ENCODE assay signal across 16 cellular contexts in the genomic region with DNA sequence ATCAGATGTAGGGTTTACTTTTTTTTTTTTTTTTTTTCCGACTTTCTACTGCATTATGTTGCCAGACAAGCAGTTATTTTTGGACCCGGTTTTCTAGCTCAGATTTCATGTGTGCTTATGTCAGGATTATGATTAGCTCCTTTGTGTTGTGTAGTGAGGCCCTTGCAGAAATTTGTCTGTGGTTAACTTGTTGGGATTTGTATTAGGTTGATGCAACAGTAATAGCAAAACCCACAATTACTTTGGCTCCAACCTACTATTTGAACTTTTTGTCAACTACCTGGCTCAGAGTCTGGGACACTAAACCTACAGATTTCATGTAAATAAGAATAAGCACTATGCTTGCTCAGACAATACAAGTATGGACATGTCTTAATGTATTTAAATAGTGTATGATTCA. TPM values are rescaled to one million over a fixed set of nuclear protein-coding genes. Genes with fewer than 3 reads are reported as not detected.
DNase-seq lines count a peak whose midpoint lies in the region; ATAC-seq, FAIRE-seq and TF ChIP-seq lines count a peak whose summit lies in the region.
"Had no signal": no experiment of that assay in that cellular context is flagged by ENCODE, and none has a peak within 500 bp of the region (broad histone marks: within the 10 kb centered on the region; RNA-seq: fewer than 3 reads in every experiment).

No MANE protein-coding gene starts in this region.

- no peak for DNase-seq in HepG2 (ENCODE audit: low spot score)
- DNase-seq in choroid plexus epithelial cell (ENCODE audit: low read depth): peak; percentile 78
- no peak for DNase-seq in right lobe of liver
- no peak for DNase-seq in OCI-LY7 (ENCODE audit: low spot score)
- DNase-seq in suprapubic skin (ENCODE audit: low spot score in 2 of 2): no peak
- no peak for DNase-seq in Kasumi-1 (lab: John Stamatoyannopoulos, UW)
- DNase-seq: activated naive CD8-positive, alpha-beta T cell treated with anti-CD3 and anti-CD28 coated beads, Interleukin-2, amount 50 U/mL, for 24 hours; activated T-cell treated with anti-CD3 and anti-CD28 coated beads for 4 hours; effector CD4-positive, alpha-beta T cell; hippocampal formation; occipital lobe; transverse colon had no signal

- BruUV-seq in HepG2 (replicated peaks; lab: Mats Ljungman, UMichigan): no TSS peak
- BruUV-seq in OCI-LY7 (replicated peaks; lab: Mats Ljungman, UMichigan): no TSS peak

- FAIRE-seq in HepG2 (lab: Jason Lieb, UNC): no peak

- TF ChIP-seq POLR2A in HepG2 (IDR thresholded peaks at IDR 0.05; ENCODE audit: insufficient read depth in 1 of 2, low read depth in 2 of 2, low read length in 2 of 2): no peak
- TF ChIP-seq POLR2A in right lobe of liver (IDR thresholded peaks at IDR 0.05): no peak
- no peak for TF ChIP-seq POLR2A in suprapubic skin (IDR thresholded peaks at IDR 0.05)

- H3K9me3 ChIP-seq in liver (ENCODE audit: control insufficient read depth in 4 of 4, low read length in 3 of 4) (no peaks in the 10 kb centered on the region), HepG2 (ENCODE audit: low read length) (no peaks in the 10 kb centered on the region; the same call in 1 of the 2 replicates), right lobe of liver (no peaks in the 10 kb centered on the region), OCI-LY7 (ENCODE audit: low read length) (no peaks in the 10 kb centered on the region), suprapubic skin (no peaks in the 10 kb centered on the region)
- H3K9me3 ChIP-seq: transverse colon had no signal

- H3K9ac ChIP-seq in liver (ENCODE audit: low read depth in 1 of 2, low read length in 2 of 2): no peak overlapping the region
- H3K9ac ChIP-seq in HepG2 (ENCODE audit: insufficient read depth, low read depth, low read length): no peak overlapping the region

- H3K4me3 ChIP-seq in liver (ENCODE audit: low read depth in 1 of 3, low read length in 3 of 3) (no peak overlapping the region), HepG2 (replicated peaks in 1 of 3; ENCODE audit: insufficient read depth in 1 of 3, low read depth in 2 of 3, low read length in 3 of 3) (no peak overlapping the region), choroid plexus epithelial cell (ENCODE audit: low read depth, low read length) (no peak overlapping the region), right lobe of liver (no peak overlapping the region), OCI-LY7 (ENCODE audit: low read depth, low read length, poor library complexity, severe bottlenecking) (no peak overlapping the region), suprapubic skin (no peak overlapping the region)
- H3K4me3 ChIP-seq: lung, transverse colon had no signal

- CTCF ChIA-PET in HepG2 (lab: Yijun Ruan, JAX; ENCODE audit: low intra/inter-chr PET ratio, low total read pairs): no interaction called here
- CTCF ChIA-PET in OCI-LY7 (lab: Charles Lee; ENCODE audit: unreplicated experiment): no interaction called here

- POLR2A ChIA-PET in HepG2 (lab: Yijun Ruan, JAX): no interaction called here
- POLR2A ChIA-PET in OCI-LY7 (lab: Charles Lee): interaction anchor here (0.6 to 0.7 kb wide), 2 partner anchors 538 to 884 kb away, joined by 3 to 4 read pairs; no protein-coding TSS in a partner anchor

- H3K4me1 ChIP-seq in liver (ENCODE audit: control insufficient read depth in 4 of 4, insufficient read depth in 4 of 4, low read length in 3 of 4) (peaks cover 1 to 62% (median 45%) of the 10 kb centered on the region in 4 donors), HepG2 (ENCODE audit: insufficient read depth, low read length) (0 out of 2 replicates have a peak, but pooled peaks cover 13% of the 10 kb centered on the region), right lobe of liver (peaks cover 0 to 53% (median 21%) of the 10 kb centered on the region in 4 donors), OCI-LY7 (ENCODE audit: insufficient read depth, low read length, poor library complexity, severe bottlenecking) (no peaks in the 10 kb centered on the region), suprapubic skin (peaks cover 7% of the 10 kb centered on the region)

- intact Hi-C loops in HepG2 (cut with micrococcal nuclease; ENCODE audit: unreplicated experiment) (no loop called here), right lobe of liver (cut with DNase I) (no loop called here), OCI-LY7 (cut with micrococcal nuclease; ENCODE audit: unreplicated experiment) (no loop called here)

- TF ChIP-seq RAD21 in liver (IDR thresholded peaks at IDR 0.05) (peak in 1 of 2 donors; percentile 29), HepG2 (CRISPR knock-in tag; IDR thresholded peaks at IDR 0.05) (no peak)

- H3K36me3 ChIP-seq in liver (ENCODE audit: control insufficient read depth in 4 of 4, insufficient read depth in 3 of 4, low read depth in 1 of 4, low read length in 3 of 4) (peaks cover 0 to 2% (median 0%) of the 10 kb centered on the region in 4 donors), HepG2 (replicated peaks in 1 of 2; ENCODE audit: control insufficient read depth in 1 of 2, insufficient read depth in 2 of 2, low read length in 2 of 2) (no peaks in the 10 kb centered on the region), right lobe of liver (no peaks in the 10 kb centered on the region), OCI-LY7 (ENCODE audit: insufficient read depth, low read length) (no peaks in the 10 kb centered on the region), suprapubic skin (no peaks in the 10 kb centered on the region)
- H3K36me3 ChIP-seq: transverse colon had no signal

- 27% methylated on average over 2 of the region's 2 CpGs for WGBS in liver
- 20% methylated on average over 2 of the region's 2 CpGs for WGBS in HepG2 (ENCODE audit: low lambda C conversion rate)
- 22% methylated on average over 2 of the region's 2 CpGs for WGBS in right lobe of liver (ENCODE audit: insufficient coverage, low coverage, low lambda C conversion rate, missing lambda C conversion rate)
- 26% methylated on average over 2 of the region's 2 CpGs for WGBS in suprapubic skin

- no peaks in the 10 kb centered on the region for H3K9me2 ChIP-seq in OCI-LY7 (ENCODE audit: insufficient read depth, low read length)

- TF ChIP-seq EP300 in HepG2 (IDR thresholded peaks at IDR 0.05; ENCODE audit: low read depth in 2 of 2, low read length in 2 of 2) (no peak), HepG2 (CRISPR knock-in tag; IDR thresholded peaks at IDR 0.05; ENCODE audit: borderline replicate concordance) (no peak), suprapubic skin (IDR thresholded peaks at IDR 0.05) (no peak)

- no peaks in the 10 kb centered on the region for H3K79me2 ChIP-seq in HepG2 (ENCODE audit: insufficient read depth, low read length)
- no peaks in the 10 kb centered on the region for H3K79me2 ChIP-seq in OCI-LY7 (ENCODE audit: insufficient read depth, low read depth, low read length)

- H4K20me1 ChIP-seq in HepG2 (ENCODE audit: insufficient read depth, low read length): no peaks in the 10 kb centered on the region
- no peaks in the 10 kb centered on the region for H4K20me1 ChIP-seq in OCI-LY7 (ENCODE audit: insufficient read depth, low read length)

- no peak for ATAC-seq in HepG2
- ATAC-seq in right lobe of liver: peak; percentile 11 to 34 (median 24)
- ATAC-seq in GM21360 (IDR thresholded peaks at IDR 0.05; ENCODE audit: unreplicated experiment): no peak
- ATAC-seq: activated naive CD8-positive, alpha-beta T cell treated with anti-CD3 and anti-CD28 coated beads, Interleukin-2, amount 50 U/mL, for 24 hours had no signal

- in situ Hi-C loops in HepG2 (cut with HindIII; ENCODE audit: extremely low pct_ligation_motif_present, low pct_unique_long_range_greater_than_20kb): no loop called here

- peak overlapping the region; percentile 6 to 64 for H3K27ac ChIP-seq in liver (ENCODE audit: low read depth in 1 of 2, low read length in 2 of 2)
- no peak overlapping the region for H3K27ac ChIP-seq in HepG2 (ENCODE audit: extremely low read length, insufficient read depth, low read length)
- H3K27ac ChIP-seq in right lobe of liver: peak overlapping the region; percentile 22 to 81 (median 77)
- no peak overlapping the region for H3K27ac ChIP-seq in OCI-LY7 (ENCODE audit: low read depth, low read length, poor library complexity, severe bottlenecking)
- no peak overlapping the region for H3K27ac ChIP-seq in suprapubic skin
- H3K27ac ChIP-seq: transverse colon had no signal

- H2AFZ ChIP-seq in HepG2 (ENCODE audit: low read length) (no peak overlapping the region), OCI-LY7 (ENCODE audit: low read length) (no peak overlapping the region)

- no peak overlapping the region for H3K4me2 ChIP-seq in HepG2 (ENCODE audit: low read depth, low read length)
- H3K4me2 ChIP-seq in OCI-LY7 (ENCODE audit: low read length): no peak overlapping the region

- H3K27me3 ChIP-seq in liver (ENCODE audit: control insufficient read depth in 4 of 4, insufficient read depth in 4 of 4, low read length in 3 of 4): no peaks in the 10 kb centered on the region
- H3K27me3 ChIP-seq in HepG2 (ENCODE audit: control insufficient read depth in 1 of 2, insufficient read depth in 2 of 2, low read length in 2 of 2): no peaks in the 10 kb centered on the region
- H3K27me3 ChIP-seq in right lobe of liver: no peaks in the 10 kb centered on the region
- H3K27me3 ChIP-seq in suprapubic skin: no peaks in the 10 kb centered on the region
- H3K27me3 ChIP-seq: transverse colon had no signal

- TF ChIP-seq CTCF in liver (IDR thresholded peaks at IDR 0.05; ENCODE audit: low read depth, low read length, missing input control) (no peak), HepG2 (CRISPR knock-in tag; IDR thresholded peaks at IDR 0.05) (no peak), choroid plexus epithelial cell (conservative IDR thresholded peaks at IDR 0.05; ENCODE audit: low read depth, low read length) (no peak), right lobe of liver (IDR thresholded peaks at IDR 0.05) (no peak), OCI-LY7 (conservative IDR thresholded peaks at IDR 0.05; ENCODE audit: low read length) (no peak), suprapubic skin (IDR thresholded peaks at IDR 0.05) (no peak)

RNA-seq across cellular contexts. Expression of gene KCNJ8, which starts 44.1 kb away (rescaled TPM):
- total RNA-seq in liver (10 to 100 TPM; 10.9 to 44.2 TPM), HepG2 (2016; rRNA removed; fragmentation: Illumina TruSeq; extraction: Trizol) (not detected in 2 replicates), right lobe of liver (10 to 100 TPM in 5 of 6 experiments, 1 to 10 TPM in 1; 9.1 to 37.5 (median 25.4) TPM), OCI-LY7 (2022) (not detected in 2 replicates), suprapubic skin (1 to 10 TPM; 1.4 to 7.8 (median 4.0) TPM)
- polyA plus RNA-seq in liver (10 to 100 TPM; 24.2 to 30.3 TPM), HepG2 (2011; rRNA removed) (not detected in 2 replicates)
- not detected in 2 replicates for total RNA-seq in HepG2 (2016; cell fraction: cytosol; rRNA removed; fragmentation: Illumina TruSeq; extraction: Trizol; ENCODE audit: low read depth)
- not detected in 2 replicates for total RNA-seq in HepG2 (2016; cell fraction: insoluble cytoplasmic fraction; rRNA removed; fragmentation: Illumina TruSeq; extraction: Trizol)
- not detected in 2 replicates for total RNA-seq in HepG2 (2016; cell fraction: membrane; rRNA removed; fragmentation: Illumina TruSeq; extraction: Trizol)
- total RNA-seq in HepG2 (2016; cell fraction: nucleus; rRNA removed; fragmentation: Illumina TruSeq; extraction: Trizol): not detected in 2 replicates
- not detected in 2 replicates for polyA plus RNA-seq in HepG2 (2011; cell fraction: cytosol; rRNA removed)
- not detected in 2 replicates for polyA plus RNA-seq in HepG2 (2011; cell fraction: nucleus; rRNA removed)
- not detected in 2 replicates for polyA plus RNA-seq in HepG2 (2012)
- polyA plus RNA-seq in HepG2 (2016; cell fraction: cytosol; fragmentation: Illumina TruSeq; extraction: Trizol; ENCODE audit: low read depth): not detected in 2 replicates
- polyA plus RNA-seq in HepG2 (2016; cell fraction: insoluble cytoplasmic fraction; fragmentation: Illumina TruSeq; extraction: Trizol; ENCODE audit: low read depth): not detected in 2 replicates
- polyA plus RNA-seq in HepG2 (2016; cell fraction: membrane; fragmentation: Illumina TruSeq; extraction: Trizol; ENCODE audit: low read depth): not detected in 2 replicates
- polyA plus RNA-seq in HepG2 (2016; cell fraction: nucleus; fragmentation: Illumina TruSeq; extraction: Trizol; ENCODE audit: insufficient read depth, low read depth): not detected in 2 replicates
- not detected in 2 replicates for polyA minus RNA-seq in HepG2 (2011; rRNA and poly(A)+ RNA removed; ENCODE audit: low replicate concordance)
- polyA minus RNA-seq in HepG2 (2011; cell fraction: cytosol; rRNA and poly(A)+ RNA removed): not detected in 2 replicates
- not detected in 2 replicates for polyA minus RNA-seq in HepG2 (2011; cell fraction: nucleus; rRNA and poly(A)+ RNA removed)
- total RNA-seq in OCI-LY7 (2014; rRNA removed; shearing (Covaris generic)): not detected in 2 replicates
- total RNA-seq: A673 had no signal

Comparison
In these comparisons a context has a peak if more than half of its experiments do, and no peak if none do; other contexts are left out.
1. H3K27ac ChIP-seq: peak in liver (2 of 2) and right lobe of liver (3 of 3); none in HepG2 (single experiment), OCI-LY7 (single experiment) and suprapubic skin (single experiment).
2. ATAC-seq: peak in right lobe of liver (4 of 4); none in HepG2 (single experiment) and GM21360 (single experiment).